8 cellular contexts compared by ENCODE assay signal in genomic region chr16:58128721-58129096, GRCh38. TPM values are rescaled to one million over a fixed set of nuclear protein-coding genes. Genes with fewer than 3 reads are reported as not detected.
DNase-seq lines count a peak whose midpoint lies in the region; ATAC-seq, FAIRE-seq and TF ChIP-seq lines count a peak whose summit lies in the region.

No MANE protein-coding gene starts in this region.

- CTCF ChIA-PET in T-cell (lab: Charles Lee), result interaction anchor here in 1 of 2 donors (1.0 to 1.3 kb wide), 7 partner anchors 31 to 627 kb away, joined by 3 to 6 read pairs (median 3); no protein-coding TSS in a partner anchor

- ATAC-seq in HG02840 (IDR thresholded peaks at IDR 0.05; ENCODE audit: low FRiP score, unreplicated experiment) (peak; percentile 5), T-cell (replicated peaks in 1 of 4) (peak in 2 of 4 experiments; percentile 0 to 2), HG03196 (IDR thresholded peaks at IDR 0.05; ENCODE audit: unreplicated experiment) (no peak)

- DNase-seq in DMS53 (lab: John Stamatoyannopoulos, UW), result peak; percentile 62
- DNase-seq in DMS53 treated with DMSO at 0.1 percent for 48 hours (lab: John Stamatoyannopoulos, UW; ENCODE audit: unreplicated experiment), result no peak
- DNase-seq in T-cell, result peak in 4 of 34 experiments; percentile 8 to 31 (median 18)
- no peak for DNase-seq in epithelial cell of prostate (ENCODE audit: low read depth, low spot score)
- peak; percentile 66 for DNase-seq in nephron progenitor cell
- DNase-seq in frontal cortex (ENCODE audit: low spot score in 2 of 2), result no peak

- H3K4me1 Mint-ChIP-seq in T-cell (peaks cover 45 to 49% (median 48%) of the 10 kb centered on the region in 3 donors), nephron progenitor cell (peaks cover 53% of the 10 kb centered on the region)

- no peaks in the 10 kb centered on the region for H3K27me3 Mint-ChIP-seq in T-cell
- H3K27me3 Mint-ChIP-seq in nephron progenitor cell (ENCODE audit: low read depth, poor library complexity), result no peaks in the 10 kb centered on the region

- H3K36me3 Mint-ChIP-seq in T-cell (no peaks in the 10 kb centered on the region), nephron progenitor cell (ENCODE audit: low read depth) (peaks cover 7% of the 10 kb centered on the region)

- H3K4me3 Mint-ChIP-seq in T-cell (peak overlapping the region; percentile 80 to 89 (median 88)), nephron progenitor cell (peak overlapping the region; percentile 91)

- peak overlapping the region; percentile 82 to 89 for H3K27ac Mint-ChIP-seq in T-cell
- peak overlapping the region; percentile 90 for H3K27ac Mint-ChIP-seq in nephron progenitor cell

- TF ChIP-seq CTCF in nephron progenitor cell (IDR thresholded peaks at IDR 0.05), result no peak

- H3K27ac ChIP-seq in epithelial cell of prostate, result peak overlapping the region; percentile 67

- H3K9me3 Mint-ChIP-seq in T-cell (no peaks in the 10 kb centered on the region), nephron progenitor cell (peaks cover 7% of the 10 kb centered on the region)

- POLR2A ChIA-PET in T-cell (lab: Charles Lee), result interaction anchor here in 1 of 2 donors (0.7 kb wide), 1 partner anchor 378 kb away, joined by 3 read pairs; no protein-coding TSS in a partner anchor

- no peak for FAIRE-seq in frontal cortex (lab: Jason Lieb, UNC)

RNA-seq across cellular contexts. Expression of gene CFAP20, which starts 0.5 kb away (rescaled TPM):
- total RNA-seq in T-cell, result 100 to 1,000 TPM in 1 of 5 donors, 10 to 100 TPM in 4; 27.4 to 105 (median 33.1) TPM
- 93.8 TPM for total RNA-seq in frontal cortex

Comparison
In these comparisons a context has a peak if more than half of its experiments do, and no peak if none do; other contexts are left out.
1. DNase-seq: peak in DMS53 (single experiment) and nephron progenitor cell (single experiment); none in DMS53 treated with DMSO at 0.1 percent for 48 hours (single experiment), epithelial cell of prostate (single experiment) and frontal cortex (0 of 2).